Comparison of ENCODE assay signal across 8 cellular contexts in genomic region chr1:19918057-19918456, GRCh38.
DNase-seq lines count a peak whose midpoint lies in the region; ATAC-seq, FAIRE-seq and TF ChIP-seq lines count a peak whose summit lies in the region.

No MANE protein-coding gene starts in this region.

- no peak for ATAC-seq in GM21576 (IDR thresholded peaks at IDR 0.05; ENCODE audit: unreplicated experiment)

- DNase-seq in AG04449 (ENCODE audit: low read depth, low spot score) (peak; percentile 49), GM19239 (ENCODE audit: insufficient read length, low spot score) (peak; percentile 90), NCI-H2227 (lab: John Stamatoyannopoulos, UW; ENCODE audit: unreplicated experiment) (peak; percentile 90), cerebellar cortex (ENCODE audit: low spot score) (peak; percentile 88), left kidney (ENCODE audit: low read depth, low spot score) (peak; percentile 93)
- DNase-seq in activated CD4-positive, alpha-beta T cell treated with anti-CD3 and anti-CD28 coated beads for 1 hour = peak; percentile 69
- DNase-seq in stimulated activated CD4-positive, alpha-beta T cell treated with anti-CD3 and anti-CD28 coated beads, Interleukin-4, amount 100 ng/mL, for 1 hour = peak; percentile 81

- no peak overlapping the region for H3K4me3 ChIP-seq in AG04449 (ENCODE audit: low read depth, low read length)

- FAIRE-seq in GM19239 (lab: Jason Lieb, UNC) = peak; percentile 97

- CTCF ChIA-PET in AG04449 (lab: Yijun Ruan, JAX) = interaction anchor here (0.6 to 7.0 kb wide), 44 partner anchors 8 to 1451 kb away, joined by 3 to 137 read pairs (median 4); partner anchors contain the start of genes CAMK2N1 and OTUD3

- TF ChIP-seq CTCF in AG04449 (IDR thresholded peaks at IDR 0.05; ENCODE audit: insufficient read depth, low read length, missing control alignments) = peak; percentile 86

- POLR2A ChIA-PET in AG04449 (lab: Yijun Ruan, JAX) = no interaction called here
